8 cellular contexts compared by ENCODE assay signal in genomic region chr4:15682340-15682725, GRCh38. TPM values are rescaled to one million over a fixed set of nuclear protein-coding genes. Genes with fewer than 3 reads are reported as not detected.
A peak's percentile ranks its signal among the peaks of the same experiment; 100 is the strongest.
DNase-seq lines count a peak whose midpoint lies in the region; ATAC-seq and TF ChIP-seq lines count a peak whose summit lies in the region.

No MANE protein-coding gene starts in this region.

- peak overlapping the region; percentile 74 for H2AFZ ChIP-seq in SK-N-SH (ENCODE audit: low read depth)

- TF ChIP-seq EP300 in SK-N-SH (IDR thresholded peaks at IDR 0.05; ENCODE audit: borderline replicate concordance in 1 of 2, low read depth in 1 of 2, low read length in 1 of 2) (no peak), suprapubic skin (IDR thresholded peaks at IDR 0.05) (no peak)

- peaks cover 33 to 37% of the 10 kb centered on the region in 2 experiments for H3K36me3 ChIP-seq in SK-N-SH (replicated peaks in 1 of 2; ENCODE audit: control insufficient read depth in 1 of 2, insufficient read depth in 2 of 2, low read length in 1 of 2)
- peaks cover 14% of the 10 kb centered on the region for H3K36me3 ChIP-seq in suprapubic skin

- peak overlapping the region; percentile 99 for H3K4me3 Mint-ChIP-seq in activated T-helper 2 cell treated with anti-CD3 and anti-CD28 coated beads, Interferon-gamma antibody, Interleukin-2, Interleukin-4, amounts not matched to agents 10 μg/mL and 5 μg/mL and 100 μg/mL, durations not matched to agents 14 hours and 24 hours and 36 hours (ENCODE audit: low read depth)
- H3K4me3 Mint-ChIP-seq in immature natural killer cell, result peak overlapping the region; percentile 87 to 99 (median 97)

- H3K79me2 ChIP-seq in SK-N-SH (ENCODE audit: insufficient read depth), result peaks cover 96% of the 10 kb centered on the region

- peaks cover 32% of the 10 kb centered on the region for H3K4me1 Mint-ChIP-seq in activated T-helper 2 cell treated with anti-CD3 and anti-CD28 coated beads, Interferon-gamma antibody, Interleukin-2, Interleukin-4, amounts not matched to agents 10 μg/mL and 5 μg/mL and 100 μg/mL, durations not matched to agents 14 hours and 24 hours and 36 hours (ENCODE audit: low read depth)
- H3K4me1 Mint-ChIP-seq in immature natural killer cell, result peaks cover 27 to 46% of the 10 kb centered on the region in 2 donors

- H3K4me3 ChIP-seq in SK-N-SH (ENCODE audit: low read depth in 2 of 2, low read length in 1 of 2), result peak overlapping the region; percentile 85 to 96
- H3K4me3 ChIP-seq in suprapubic skin, result peak overlapping the region; percentile 62

- POLR2A ChIA-PET in SK-N-SH (lab: Yijun Ruan, JAX), result interaction anchor here (2.5 kb wide), 1 partner anchor 27 kb away, joined by 15 read pairs; the partner anchor contains the start of gene FBXL5

- H3K9me3 Mint-ChIP-seq in activated T-helper 2 cell treated with anti-CD3 and anti-CD28 coated beads, Interferon-gamma antibody, Interleukin-2, Interleukin-4, amounts not matched to agents 10 μg/mL and 5 μg/mL and 100 μg/mL, durations not matched to agents 14 hours and 24 hours and 36 hours, result no peaks in the 10 kb centered on the region
- H3K9me3 Mint-ChIP-seq in immature natural killer cell, result no peaks in the 10 kb centered on the region

- no peaks in the 10 kb centered on the region for H4K20me1 ChIP-seq in SK-N-SH (ENCODE audit: insufficient read depth)

- peak overlapping the region; percentile 75 for H3K4me2 ChIP-seq in SK-N-SH

- H3K27ac ChIP-seq in SK-N-SH (ENCODE audit: low read depth in 2 of 2, low read length in 1 of 2) (peak overlapping the region; percentile 96 to 98), suprapubic skin (peak overlapping the region; percentile 88)

- ATAC-seq in SK-N-SH treated with all-trans-retinoic acid at 6 μM for 48 hours, result no peak

- TF ChIP-seq RAD21 in SK-N-SH (IDR thresholded peaks at IDR 0.05; ENCODE audit: low read length), result no peak

- H3K9me3 ChIP-seq in SK-N-SH (no peaks in the 10 kb centered on the region), suprapubic skin (no peaks in the 10 kb centered on the region)

- H3K9ac ChIP-seq in SK-N-SH, result peak overlapping the region; percentile 98

- H3K27me3 ChIP-seq in SK-N-SH (ENCODE audit: insufficient read depth), result no peaks in the 10 kb centered on the region
- no peaks in the 10 kb centered on the region for H3K27me3 ChIP-seq in suprapubic skin

- in situ Hi-C loops in ACHN (cut with HindIII; ENCODE audit: low pct_ligation_motif_present, low pct_unique_long_range_greater_than_20kb, low sequenced_read_pairs), result no loop called here

- H3K36me3 Mint-ChIP-seq in activated T-helper 2 cell treated with anti-CD3 and anti-CD28 coated beads, Interferon-gamma antibody, Interleukin-2, Interleukin-4, amounts not matched to agents 10 μg/mL and 5 μg/mL and 100 μg/mL, durations not matched to agents 14 hours and 24 hours and 36 hours (ENCODE audit: low read depth), result peaks cover 29% of the 10 kb centered on the region
- H3K36me3 Mint-ChIP-seq in immature natural killer cell, result peaks cover 4 to 12% (median 9%) of the 10 kb centered on the region in 3 donors

- H3K9me2 ChIP-seq in SK-N-SH, result no peaks in the 10 kb centered on the region

- DNase-seq in SK-N-SH (no peak), immature natural killer cell (no peak), suprapubic skin (ENCODE audit: low spot score in 2 of 2) (no peak), ACHN (no peak), SHP77 (lab: John Stamatoyannopoulos, UW) (no peak), RPMI8226 (no peak)
- DNase-seq in activated T-helper 2 cell treated with anti-CD3 and anti-CD28 coated beads, Interferon-gamma antibody, Interleukin-2, Interleukin-4, amounts not matched to agents 10 μg/mL and 5 μg/mL and 100 μg/mL, durations not matched to agents 14 hours and 24 hours and 36 hours (ENCODE audit: low spot score), result no peak

- peaks cover 18% of the 10 kb centered on the region for H3F3A ChIP-seq in SK-N-SH (replicated peaks; ENCODE audit: insufficient read depth)

- intact Hi-C loops in activated T-helper 2 cell treated with anti-CD3 and anti-CD28 coated beads, Interferon-gamma antibody, Interleukin-2, Interleukin-4, amounts not matched to agents 10 μg/mL and 5 μg/mL and 100 μg/mL, durations not matched to agents 14 hours and 24 hours and 36 hours (cut with micrococcal nuclease), result no loop called here

- CTCF ChIA-PET in SK-N-SH (lab: Yijun Ruan, JAX), result interaction anchor here (0.8 to 1.9 kb wide), 5 partner anchors 9 to 203 kb away, joined by 3 to 5 read pairs (median 3); no protein-coding TSS in a partner anchor

- TF ChIP-seq CTCF in SK-N-SH (IDR thresholded peaks at IDR 0.05) (no peak), suprapubic skin (IDR thresholded peaks at IDR 0.05) (no peak)

- H3K4me1 ChIP-seq in SK-N-SH (ENCODE audit: control insufficient read depth in 1 of 2, insufficient read depth in 2 of 2, low read depth in 1 of 2, low read length in 1 of 2) (peaks cover 14 to 26% of the 10 kb centered on the region in 2 experiments; a peak in 3 of 4 replicates), suprapubic skin (peaks cover 34% of the 10 kb centered on the region)

- no peaks in the 10 kb centered on the region for H3K27me3 Mint-ChIP-seq in activated T-helper 2 cell treated with anti-CD3 and anti-CD28 coated beads, Interferon-gamma antibody, Interleukin-2, Interleukin-4, amounts not matched to agents 10 μg/mL and 5 μg/mL and 100 μg/mL, durations not matched to agents 14 hours and 24 hours and 36 hours (ENCODE audit: low read depth)
- peaks cover 0 to 8% (median 8%) of the 10 kb centered on the region in 3 donors for H3K27me3 Mint-ChIP-seq in immature natural killer cell (ENCODE audit: low read depth in 3 of 3)

- H3K27ac Mint-ChIP-seq in activated T-helper 2 cell treated with anti-CD3 and anti-CD28 coated beads, Interferon-gamma antibody, Interleukin-2, Interleukin-4, amounts not matched to agents 10 μg/mL and 5 μg/mL and 100 μg/mL, durations not matched to agents 14 hours and 24 hours and 36 hours, result peak overlapping the region; percentile 94
- H3K27ac Mint-ChIP-seq in immature natural killer cell, result peak overlapping the region; percentile 81 to 96 (median 92)

- TF ChIP-seq POLR2A in suprapubic skin (IDR thresholded peaks at IDR 0.05), result no peak

- WGBS in SK-N-SH (ENCODE audit: low lambda C conversion rate), result 1% methylated on average over 2 of the region's 2 CpGs
- WGBS in suprapubic skin, result 1% methylated on average over 2 of the region's 2 CpGs

TF ChIP-seq in SK-N-SH, 30 proteins besides CTCF, POLR2A, EP300 and RAD21 (continues in another document):
- no peak for TF ChIP-seq FOSL2 (IDR thresholded peaks at IDR 0.05; ENCODE audit: borderline replicate concordance, low read depth)
- TF ChIP-seq RXRA (IDR thresholded peaks at IDR 0.05; ENCODE audit: borderline replicate concordance, low read depth), result no peak
- no peak for TF ChIP-seq POLR2AphosphoS5 (IDR thresholded peaks at IDR 0.05; ENCODE audit: low read depth, low read length)
- TF ChIP-seq, protein P1, sequence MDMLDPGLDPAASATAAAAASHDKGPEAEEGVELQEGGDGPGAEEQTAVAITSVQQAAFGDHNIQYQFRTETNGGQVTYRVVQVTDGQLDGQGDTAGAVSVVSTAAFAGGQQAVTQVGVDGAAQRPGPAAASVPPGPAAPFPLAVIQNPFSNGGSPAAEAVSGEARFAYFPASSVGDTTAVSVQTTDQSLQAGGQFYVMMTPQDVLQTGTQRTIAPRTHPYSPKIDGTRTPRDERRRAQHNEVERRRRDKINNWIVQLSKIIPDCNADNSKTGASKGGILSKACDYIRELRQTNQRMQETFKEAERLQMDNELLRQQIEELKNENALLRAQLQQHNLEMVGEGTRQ (IDR thresholded peaks at IDR 0.05; ENCODE audit: borderline replicate concordance, low read depth, low read length), result no peak
- no peak for TF ChIP-seq TCF12 (IDR thresholded peaks at IDR 0.05)

TF ChIP-seq in SK-N-SH treated with all-trans-retinoic acid at 6 μM for 48 hours, 23 proteins besides CTCF, POLR2A, EP300 and RAD21 (continues in another document):
- TF ChIP-seq ARNTL (CRISPR knock-in tag; IDR thresholded peaks at IDR 0.05; ENCODE audit: borderline replicate concordance, low read depth), result no peak
- no peak for TF ChIP-seq ZNF565 (CRISPR knock-in tag; conservative IDR thresholded peaks at IDR 0.05; ENCODE audit: low read depth)

RNA-seq across cellular contexts. Expression of gene FAM200B, which starts 0.7 kb away (rescaled TPM):
- 36.2 and 46.3 TPM in 2 replicates for polyA plus RNA-seq in SK-N-SH (2012; rRNA removed)
- polyA plus RNA-seq in SK-N-SH (2012; cell fraction: cytosol; rRNA removed), result 57.4 and 70.0 TPM in 2 replicates
- polyA plus RNA-seq in SK-N-SH (2012; cell fraction: nucleus; rRNA removed), result 34.4 and 36.3 TPM in 2 replicates
- 5.6 and 6.8 TPM in 2 replicates for total RNA-seq in activated T-helper 2 cell treated with anti-CD3 and anti-CD28 coated beads, Interferon-gamma antibody, Interleukin-2, Interleukin-4, amounts not matched to agents 10 μg/mL and 5 μg/mL and 100 μg/mL, durations not matched to agents 14 hours and 24 hours and 36 hours
- 10 to 100 TPM; 47.9 to 58.3 (median 50.2) TPM for polyA plus RNA-seq in immature natural killer cell
- 10 to 100 TPM; 18.6 to 39.0 (median 27.5) TPM for total RNA-seq in suprapubic skin

RNA-seq across cellular contexts. Expression of gene BST1, which starts 20.5 kb away (rescaled TPM):
- polyA plus RNA-seq in SK-N-SH (2012; rRNA removed) (7.3 and 8.3 TPM in 2 replicates), immature natural killer cell (1 to 10 TPM in 2 of 3 donors, under 1 TPM in 1; 0.78 to 2.0 (median 1.1) TPM)
- polyA plus RNA-seq in SK-N-SH (2012; cell fraction: cytosol; rRNA removed), result 7.9 and 8.3 TPM in 2 replicates
- 3.8 and 4.3 TPM in 2 replicates for polyA plus RNA-seq in SK-N-SH (2012; cell fraction: nucleus; rRNA removed)
- 0.50 and 1.8 TPM in 2 replicates for total RNA-seq in activated T-helper 2 cell treated with anti-CD3 and anti-CD28 coated beads, Interferon-gamma antibody, Interleukin-2, Interleukin-4, amounts not matched to agents 10 μg/mL and 5 μg/mL and 100 μg/mL, durations not matched to agents 14 hours and 24 hours and 36 hours
- total RNA-seq in suprapubic skin, result 1 to 10 TPM; 2.2 to 8.4 (median 4.0) TPM

RNA-seq across cellular contexts. Expression of gene FBXL5, which starts 27.2 kb away (rescaled TPM):
- polyA plus RNA-seq in SK-N-SH (2012; rRNA removed), result 13.5 and 17.2 TPM in 2 replicates
- polyA plus RNA-seq in SK-N-SH (2012; cell fraction: cytosol; rRNA removed), result 19.8 and 23.0 TPM in 2 replicates
- polyA plus RNA-seq in SK-N-SH (2012; cell fraction: nucleus; rRNA removed), result 8.3 and 19.9 TPM in 2 replicates
- 28.9 and 30.3 TPM in 2 replicates for total RNA-seq in activated T-helper 2 cell treated with anti-CD3 and anti-CD28 coated beads, Interferon-gamma antibody, Interleukin-2, Interleukin-4, amounts not matched to agents 10 μg/mL and 5 μg/mL and 100 μg/mL, durations not matched to agents 14 hours and 24 hours and 36 hours
- polyA plus RNA-seq in immature natural killer cell, result 100 to 1,000 TPM; 116 to 249 (median 125) TPM
- total RNA-seq in suprapubic skin, result 100 to 1,000 TPM in 2 of 4 donors, 10 to 100 TPM in 2; 73.2 to 120 (median 93.7) TPM
